In genomic region chr2:233142355-233142897, GRCh38 we compare ENCODE assay signal across 1 cellular context.
TF ChIP-seq lines count a peak whose summit lies in the region.

No MANE protein-coding gene starts in this region.

TF ChIP-seq in GM12878, 131 proteins besides CTCF, POLR2A, EP300 and RAD21 (continued from another document):
- TF ChIP-seq, protein P1, sequence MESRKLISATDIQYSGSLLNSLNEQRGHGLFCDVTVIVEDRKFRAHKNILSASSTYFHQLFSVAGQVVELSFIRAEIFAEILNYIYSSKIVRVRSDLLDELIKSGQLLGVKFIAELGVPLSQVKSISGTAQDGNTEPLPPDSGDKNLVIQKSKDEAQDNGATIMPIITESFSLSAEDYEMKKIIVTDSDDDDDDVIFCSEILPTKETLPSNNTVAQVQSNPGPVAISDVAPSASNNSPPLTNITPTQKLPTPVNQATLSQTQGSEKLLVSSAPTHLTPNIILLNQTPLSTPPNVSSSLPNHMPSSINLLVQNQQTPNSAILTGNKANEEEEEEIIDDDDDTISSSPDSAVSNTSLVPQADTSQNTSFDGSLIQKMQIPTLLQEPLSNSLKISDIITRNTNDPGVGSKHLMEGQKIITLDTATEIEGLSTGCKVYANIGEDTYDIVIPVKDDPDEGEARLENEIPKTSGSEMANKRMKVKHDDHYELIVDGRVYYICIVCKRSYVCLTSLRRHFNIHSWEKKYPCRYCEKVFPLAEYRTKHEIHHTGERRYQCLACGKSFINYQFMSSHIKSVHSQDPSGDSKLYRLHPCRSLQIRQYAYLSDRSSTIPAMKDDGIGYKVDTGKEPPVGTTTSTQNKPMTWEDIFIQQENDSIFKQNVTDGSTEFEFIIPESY (IDR thresholded peaks at IDR 0.05): no peak
